ENCODE assay signal across 8 cellular contexts in genomic region chr19:15450528-15450890, GRCh38. TPM values are rescaled to one million over a fixed set of nuclear protein-coding genes. Genes with fewer than 3 reads are reported as not detected.
A peak's percentile ranks its signal among the peaks of the same experiment; 100 is the strongest.
DNase-seq lines count a peak whose midpoint lies in the region; ATAC-seq and TF ChIP-seq lines count a peak whose summit lies in the region.
"Had no signal": no experiment of that assay in that cellular context is flagged by ENCODE, and none has a peak within 500 bp of the region (broad histone marks: within the 10 kb centered on the region; RNA-seq: fewer than 3 reads in every experiment).

No MANE protein-coding gene starts in this region.

- intact Hi-C loops in heart right ventricle (cut with DNase I) = loop anchor here in 3 of 10 donors (5.0 to 10.0 kb wide), 4 partner anchors 33 to 346 kb away; partner anchors contain the start of genes AKAP8L (in 1 of the 3) and SYDE1 (in 1 of the 3)
- intact Hi-C loops in cardiac septum (cut with DNase I) = loop anchor here (10.0 kb wide), 1 partner anchor 104 kb away; no protein-coding TSS in a partner anchor

- 88 to 95% methylated on average over 1 of the region's 1 CpG for WGBS in heart right ventricle, 2 donors
- WGBS in upper lobe of left lung, 2 donors = 92 to 100% methylated on average over 1 of the region's 1 CpG

- H3K9me3 ChIP-seq in heart right ventricle = no peaks in the 10 kb centered on the region
- H3K9me3 ChIP-seq in iPS-15b (ENCODE audit: control insufficient read depth, insufficient read depth, low read length) = no peaks in the 10 kb centered on the region
- H3K9me3 ChIP-seq in upper lobe of left lung = no peaks in the 10 kb centered on the region

- TF ChIP-seq EP300 in upper lobe of left lung (IDR thresholded peaks at IDR 0.05) = no peak

- TF ChIP-seq POLR2A in upper lobe of left lung (IDR thresholded peaks at IDR 0.05) = no peak

- TF ChIP-seq CTCF in heart right ventricle (IDR thresholded peaks at IDR 0.05) (no peak), upper lobe of left lung (IDR thresholded peaks at IDR 0.05) (no peak)

- peak overlapping the region in 6 of 10 donors; percentile 72 to 93 (median 89) for H3K27ac ChIP-seq in heart right ventricle
- peak overlapping the region; percentile 71 to 91 (median 78) for H3K27ac ChIP-seq in upper lobe of left lung
- H3K27ac ChIP-seq: epithelial cell of prostate had no signal

- H3K36me3 ChIP-seq in heart right ventricle (peaks cover 0 to 30% (median 0%) of the 10 kb centered on the region in 9 donors), iPS-15b (ENCODE audit: control insufficient read depth, insufficient read depth, low read length) (no peaks in the 10 kb centered on the region), upper lobe of left lung (peaks cover 0 to 6% (median 2%) of the 10 kb centered on the region in 4 donors)

- H3K27me3 ChIP-seq in heart right ventricle (peaks cover 3 to 19% (median 10%) of the 10 kb centered on the region in 7 donors), iPS-15b (ENCODE audit: control insufficient read depth, insufficient read depth, low read length) (peaks cover 23% of the 10 kb centered on the region), upper lobe of left lung (no peaks in the 10 kb centered on the region)

- no peak for DNase-seq in heart right ventricle
- DNase-seq in cardiac septum (ENCODE audit: low spot score) = no peak
- no peak for DNase-seq in upper lobe of left lung
- no peak for DNase-seq in SW480 (ENCODE audit: low spot score)
- no peak for DNase-seq in SHP77 (lab: John Stamatoyannopoulos, UW)

- H3K4me3 ChIP-seq in heart right ventricle = no peak overlapping the region
- peak overlapping the region; percentile 60 for H3K4me3 ChIP-seq in iPS-15b (ENCODE audit: low read depth, low read length)
- H3K4me3 ChIP-seq in upper lobe of left lung = no peak overlapping the region

- no peak overlapping the region for H3K9ac ChIP-seq in iPS-15b (ENCODE audit: low read depth, low read length)

- H3K4me1 ChIP-seq in heart right ventricle (peaks cover 6 to 38% (median 28%) of the 10 kb centered on the region in 9 donors), iPS-15b (ENCODE audit: control insufficient read depth, insufficient read depth, low read length) (peaks cover 6% of the 10 kb centered on the region), upper lobe of left lung (peaks cover 8 to 35% (median 21%) of the 10 kb centered on the region in 4 donors)

- no peak for ATAC-seq in heart right ventricle
- no peak for ATAC-seq in upper lobe of left lung (ENCODE audit: low FRiP score in 2 of 2)

RNA-seq across cellular contexts. Expression of gene WIZ, which starts 0.8 kb away (rescaled TPM):
- 10 to 100 TPM; 19.5 to 34.3 (median 21.3) TPM for total RNA-seq in heart right ventricle
- 10 to 100 TPM; 18.7 to 25.7 TPM for polyA plus RNA-seq in heart right ventricle
- total RNA-seq in cardiac septum = 21.6 TPM
- total RNA-seq in upper lobe of left lung = 100 to 1,000 TPM in 1 of 6 donors, 10 to 100 TPM in 5; 28.7 to 112 (median 40.8) TPM

RNA-seq across cellular contexts. Expression of gene RASAL3, which starts 13.8 kb away (rescaled TPM):
- total RNA-seq in heart right ventricle = 1 to 10 TPM in 5 of 10 donors, under 1 TPM in 5; 0.19 to 6.6 (median 0.85) TPM
- polyA plus RNA-seq in heart right ventricle = 1 to 10 TPM in 1 of 2 donors, under 1 TPM in 1; 0.64 to 1.6 TPM
- total RNA-seq in cardiac septum = 1.7 TPM
- total RNA-seq in upper lobe of left lung = 10 to 100 TPM in 5 of 6 donors, 1 to 10 TPM in 1; 7.1 to 48.2 (median 16.7) TPM

RNA-seq across cellular contexts. Expression of gene PGLYRP2, which starts 28.8 kb away (rescaled TPM):
- total RNA-seq in heart right ventricle (not detected), cardiac septum (not detected), upper lobe of left lung (not detected)
- not detected for polyA plus RNA-seq in heart right ventricle
- total RNA-seq: occipital lobe had no signal

RNA-seq across cellular contexts. Expression of gene AKAP8L, which starts 31.7 kb away (rescaled TPM):
- 100 to 1,000 TPM in 1 of 10 donors, 10 to 100 TPM in 9; 45.2 to 101 (median 63.1) TPM for total RNA-seq in heart right ventricle
- polyA plus RNA-seq in heart right ventricle = 100 to 1,000 TPM in 1 of 2 donors, 10 to 100 TPM in 1; 53.6 to 140 TPM
- 63.1 TPM for total RNA-seq in cardiac septum
- total RNA-seq in upper lobe of left lung = 100 to 1,000 TPM in 2 of 6 donors, 10 to 100 TPM in 4; 79.8 to 476 (median 91.2) TPM

RNA-seq across cellular contexts. Expression of gene CYP4F22, which starts 57.8 kb away (rescaled TPM):
- total RNA-seq in heart right ventricle = not detected
- not detected for polyA plus RNA-seq in heart right ventricle
- total RNA-seq in cardiac septum = not detected
- total RNA-seq in upper lobe of left lung = 1 to 10 TPM in 1 of 6 donors, under 1 TPM in 4, not detected in 1; 0.11 to 3.1 (median 0.20) TPM
- total RNA-seq: occipital lobe had no signal
